In the genomic region with DNA sequence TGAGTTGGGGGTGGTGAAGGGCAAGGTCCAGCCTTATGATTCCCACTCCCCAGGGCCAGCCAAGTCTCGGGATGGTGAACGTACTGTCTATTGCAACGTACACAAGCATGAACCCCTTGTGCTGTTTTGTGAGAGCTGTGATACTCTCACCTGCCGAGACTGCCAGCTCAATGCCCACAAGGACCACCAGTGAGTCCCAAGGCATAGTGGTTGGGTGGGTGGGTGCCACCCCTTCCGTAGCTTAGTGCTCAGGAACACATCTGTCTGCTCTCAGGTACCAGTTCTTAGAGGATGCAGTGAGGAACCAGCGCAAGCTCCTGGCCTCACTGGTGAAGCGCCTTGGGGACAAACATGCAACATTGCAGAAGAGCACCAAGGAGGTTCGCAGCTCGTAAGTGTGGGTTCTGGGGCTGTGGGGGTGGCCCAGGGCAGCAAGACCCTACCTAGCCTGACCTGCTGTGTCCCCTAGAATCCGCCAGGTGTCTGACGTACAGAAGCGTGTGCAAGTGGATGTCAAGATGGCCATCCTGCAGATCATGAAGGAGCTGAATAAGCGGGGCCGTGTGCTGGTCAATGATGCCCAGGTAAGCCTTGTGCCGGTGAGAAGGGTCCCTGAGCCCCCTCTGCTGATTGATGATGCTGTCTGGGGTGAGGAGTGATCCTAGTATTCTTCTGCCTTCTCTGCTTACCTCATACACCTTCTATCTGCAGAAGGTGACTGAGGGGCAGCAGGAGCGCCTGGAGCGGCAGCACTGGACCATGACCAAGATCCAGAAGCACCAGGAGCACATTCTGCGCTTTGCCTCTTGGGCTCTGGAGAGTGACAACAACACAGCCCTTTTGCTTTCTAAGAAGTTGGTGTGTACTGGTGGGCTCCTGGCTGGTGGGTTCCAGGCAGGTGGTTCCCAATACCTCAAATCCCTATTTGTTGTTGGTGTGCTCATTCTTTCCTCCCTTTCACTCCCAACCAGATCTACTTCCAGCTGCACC, we compare ENCODE assay signal across 15 cellular contexts. TPM values are rescaled to one million over a fixed set of nuclear protein-coding genes. Genes with fewer than 3 reads are reported as not detected.
A peak's percentile ranks its signal among the peaks of the same experiment; 100 is the strongest.
DNase-seq lines count a peak whose midpoint lies in the region; ATAC-seq and TF ChIP-seq lines count a peak whose summit lies in the region.
"Had no signal": no experiment of that assay in that cellular context is flagged by ENCODE, and none has a peak within 500 bp of the region (broad histone marks: within the 10 kb centered on the region; RNA-seq: fewer than 3 reads in every experiment).

No MANE protein-coding gene starts in this region.

- H3K27ac Mint-ChIP-seq in natural killer cell treated with Interleukin-12 subunit alpha and Interleukin-12 subunit beta and Interleukin-15 and Interleukin-18, amount 100 ng/mL, for 72 hours, result peak overlapping the region in 1 of 2 donors; percentile 56
- H3K27ac Mint-ChIP-seq in natural killer cell (peak overlapping the region in 1 of 2 donors; percentile 84), T-helper 17 cell (peak overlapping the region; percentile 98), glutamatergic neuron (ENCODE audit: unreplicated experiment) (peak overlapping the region; percentile 29)
- H3K27ac Mint-ChIP-seq in stimulated activated naive CD8-positive, alpha-beta T cell treated with anti-CD3 and anti-CD28 coated beads, Interleukin-15, amount 100 ng/mL, for 72 hours, result peak overlapping the region in 1 of 2 donors; percentile 97

- intact Hi-C loops in natural killer cell (cut with micrococcal nuclease), result no loop called here

- no peaks in the 10 kb centered on the region for H3K9me3 ChIP-seq in T-helper 17 cell (ENCODE audit: control insufficient read depth, low read length, poor library complexity, severe bottlenecking)
- H3K9me3 ChIP-seq: mucosa of descending colon had no signal

- DNase-seq in natural killer cell treated with Interleukin-12 subunit alpha and Interleukin-12 subunit beta and Interleukin-15 and Interleukin-18, amount 100 ng/mL, for 72 hours (ENCODE audit: low spot score), result no peak
- DNase-seq in natural killer cell, result no peak
- no peak for DNase-seq in T-helper 17 cell
- no peak for DNase-seq in glutamatergic neuron
- DNase-seq in stimulated activated naive CD8-positive, alpha-beta T cell treated with anti-CD3 and anti-CD28 coated beads, Interleukin-15, amount 100 ng/mL, for 72 hours, result no peak
- DNase-seq in HuH-7 (ENCODE audit: low spot score), result no peak
- DNase-seq in NCI-H2227 (lab: John Stamatoyannopoulos, UW; ENCODE audit: unreplicated experiment), result no peak
- no peak for DNase-seq in effector CD4-positive, alpha-beta T cell
- DNase-seq: amniotic stem cell, H9, mucosa of descending colon, NCI-H1436, NCI-H524 had no signal

- peaks cover 32 to 44% of the 10 kb centered on the region in 2 donors for H3K4me1 Mint-ChIP-seq in natural killer cell treated with Interleukin-12 subunit alpha and Interleukin-12 subunit beta and Interleukin-15 and Interleukin-18, amount 100 ng/mL, for 72 hours (ENCODE audit: low read depth in 2 of 2)
- H3K4me1 Mint-ChIP-seq in natural killer cell, result peaks cover 31 to 36% of the 10 kb centered on the region in 2 donors
- H3K4me1 Mint-ChIP-seq in T-helper 17 cell, result peaks cover 38% of the 10 kb centered on the region
- H3K4me1 Mint-ChIP-seq in glutamatergic neuron (ENCODE audit: low read depth, unreplicated experiment), result peaks cover 10% of the 10 kb centered on the region
- peaks cover 54% of the 10 kb centered on the region for H3K4me1 Mint-ChIP-seq in stimulated activated naive CD8-positive, alpha-beta T cell treated with anti-CD3 and anti-CD28 coated beads, Interleukin-15, amount 100 ng/mL, for 72 hours

- peaks cover 0 to 2% of the 10 kb centered on the region in 2 donors for H3K27me3 Mint-ChIP-seq in natural killer cell treated with Interleukin-12 subunit alpha and Interleukin-12 subunit beta and Interleukin-15 and Interleukin-18, amount 100 ng/mL, for 72 hours
- H3K27me3 Mint-ChIP-seq in natural killer cell (ENCODE audit: low read depth in 2 of 2), result peaks cover 6% of the 10 kb centered on the region in 2 donors
- H3K27me3 Mint-ChIP-seq in T-helper 17 cell, result no peaks in the 10 kb centered on the region
- peaks cover 23% of the 10 kb centered on the region for H3K27me3 Mint-ChIP-seq in glutamatergic neuron (ENCODE audit: unreplicated experiment)
- H3K27me3 Mint-ChIP-seq in stimulated activated naive CD8-positive, alpha-beta T cell treated with anti-CD3 and anti-CD28 coated beads, Interleukin-15, amount 100 ng/mL, for 72 hours, result peaks cover 5% of the 10 kb centered on the region
- H3K27me3 Mint-ChIP-seq: dendritic cell treated with granulocyte-macrophage colony-stimulating factor and Interleukin-4, amounts not matched to agents 40 ng/mL and 50 ng/mL, for 4 days had no signal

- no peaks in the 10 kb centered on the region for H3K9me3 Mint-ChIP-seq in natural killer cell treated with Interleukin-12 subunit alpha and Interleukin-12 subunit beta and Interleukin-15 and Interleukin-18, amount 100 ng/mL, for 72 hours
- H3K9me3 Mint-ChIP-seq in natural killer cell, result no peaks in the 10 kb centered on the region
- peaks cover 23% of the 10 kb centered on the region for H3K9me3 Mint-ChIP-seq in glutamatergic neuron (ENCODE audit: unreplicated experiment)
- H3K9me3 Mint-ChIP-seq in stimulated activated naive CD8-positive, alpha-beta T cell treated with anti-CD3 and anti-CD28 coated beads, Interleukin-15, amount 100 ng/mL, for 72 hours, result no peaks in the 10 kb centered on the region
- H3K9me3 Mint-ChIP-seq: dendritic cell treated with granulocyte-macrophage colony-stimulating factor and Interleukin-4, amounts not matched to agents 40 ng/mL and 50 ng/mL, for 4 days; H9; T-helper 2 cell treated with Interferon-gamma antibody and Interleukin-4, amounts not matched to agents 5 μg/mL and 100 μg/mL, for 36 hours had no signal

- H3K36me3 Mint-ChIP-seq in natural killer cell treated with Interleukin-12 subunit alpha and Interleukin-12 subunit beta and Interleukin-15 and Interleukin-18, amount 100 ng/mL, for 72 hours, result peaks cover 25% of the 10 kb centered on the region
- H3K36me3 Mint-ChIP-seq in natural killer cell, result no peaks in the 10 kb centered on the region
- peaks cover 12% of the 10 kb centered on the region for H3K36me3 Mint-ChIP-seq in T-helper 17 cell (ENCODE audit: low read depth)
- no peaks in the 10 kb centered on the region for H3K36me3 Mint-ChIP-seq in glutamatergic neuron (ENCODE audit: unreplicated experiment)

- no peak for TF ChIP-seq CTCF in natural killer cell (IDR thresholded peaks at IDR 0.05)
- no peak for TF ChIP-seq CTCF in glutamatergic neuron (IDR thresholded peaks at IDR 0.05; ENCODE audit: partially characterized antibody, unreplicated experiment)

- peak overlapping the region; percentile 94 for H3K4me3 Mint-ChIP-seq in natural killer cell treated with Interleukin-12 subunit alpha and Interleukin-12 subunit beta and Interleukin-15 and Interleukin-18, amount 100 ng/mL, for 72 hours
- H3K4me3 Mint-ChIP-seq in natural killer cell (no peak overlapping the region), T-helper 17 cell (peak overlapping the region; percentile 25), glutamatergic neuron (ENCODE audit: unreplicated experiment) (no peak overlapping the region)
- H3K4me3 Mint-ChIP-seq in stimulated activated naive CD8-positive, alpha-beta T cell treated with anti-CD3 and anti-CD28 coated beads, Interleukin-15, amount 100 ng/mL, for 72 hours, result peak overlapping the region; percentile 86 to 95

- ATAC-seq in natural killer cell treated with Interleukin-12 subunit alpha and Interleukin-12 subunit beta and Interleukin-15 and Interleukin-18, amount 100 ng/mL, for 72 hours, result no peak
- ATAC-seq in natural killer cell (no peak), T-helper 17 cell (no peak)
- ATAC-seq in stimulated activated naive CD8-positive, alpha-beta T cell treated with anti-CD3 and anti-CD28 coated beads, Interleukin-15, amount 100 ng/mL, for 72 hours, result no peak
- ATAC-seq: mucosa of descending colon had no signal

RNA-seq across cellular contexts. Expression of gene TRIM28, which starts 3.8 kb away (rescaled TPM):
- 100 to 1,000 TPM; 424 to 774 TPM for total RNA-seq in natural killer cell treated with Interleukin-12 subunit alpha and Interleukin-12 subunit beta and Interleukin-15 and Interleukin-18, amount 100 ng/mL, for 72 hours
- total RNA-seq in natural killer cell (100 to 1,000 TPM; 330 to 451 (median 408) TPM), T-helper 17 cell (100 to 1,000 TPM; 427 to 525 TPM), glutamatergic neuron (ENCODE audit: unreplicated experiment) (361 TPM)

RNA-seq across cellular contexts. Expression of gene CHMP2A, which starts 7.3 kb away (rescaled TPM):
- total RNA-seq in natural killer cell treated with Interleukin-12 subunit alpha and Interleukin-12 subunit beta and Interleukin-15 and Interleukin-18, amount 100 ng/mL, for 72 hours, result 10 to 100 TPM; 60.2 to 99.9 TPM
- 10 to 100 TPM; 82.7 to 95.7 (median 94.7) TPM for total RNA-seq in natural killer cell
- total RNA-seq in T-helper 17 cell, result 10 to 100 TPM; 74.8 to 88.8 TPM
- total RNA-seq in glutamatergic neuron (ENCODE audit: unreplicated experiment), result 108 TPM

RNA-seq across cellular contexts. Expression of gene UBE2M, which starts 10.8 kb away (rescaled TPM):
- total RNA-seq in natural killer cell treated with Interleukin-12 subunit alpha and Interleukin-12 subunit beta and Interleukin-15 and Interleukin-18, amount 100 ng/mL, for 72 hours, result 100 to 1,000 TPM; 161 to 183 TPM
- total RNA-seq in natural killer cell, result 10 to 100 TPM; 71.0 to 89.5 (median 81.9) TPM
- total RNA-seq in T-helper 17 cell, result 10 to 100 TPM; 36.1 to 63.5 TPM
- total RNA-seq in glutamatergic neuron (ENCODE audit: unreplicated experiment), result 118 TPM

RNA-seq across cellular contexts. Expression of gene MZF1, which starts 25.5 kb away (rescaled TPM):
- 10 to 100 TPM; 20.9 to 28.8 TPM for total RNA-seq in natural killer cell treated with Interleukin-12 subunit alpha and Interleukin-12 subunit beta and Interleukin-15 and Interleukin-18, amount 100 ng/mL, for 72 hours
- 10 to 100 TPM; 24.9 to 40.1 (median 37.3) TPM for total RNA-seq in natural killer cell
- total RNA-seq in T-helper 17 cell, result 10 to 100 TPM; 29.9 to 34.0 TPM
- total RNA-seq in glutamatergic neuron (ENCODE audit: unreplicated experiment), result 27.3 TPM

RNA-seq across cellular contexts. Expression of gene ZBTB45, which starts 28.0 kb away (rescaled TPM):
- total RNA-seq in natural killer cell treated with Interleukin-12 subunit alpha and Interleukin-12 subunit beta and Interleukin-15 and Interleukin-18, amount 100 ng/mL, for 72 hours, result 10 to 100 TPM; 18.0 to 25.9 TPM
- total RNA-seq in natural killer cell (10 to 100 TPM in 1 of 3 donors, 1 to 10 TPM in 2; 9.6 to 12.6 (median 9.8) TPM), T-helper 17 cell (1 to 10 TPM; 7.0 to 8.2 TPM), glutamatergic neuron (ENCODE audit: unreplicated experiment) (27.2 TPM)

Comparison
In these comparisons a context has a peak if more than half of its experiments do, and no peak if none do; other contexts are left out.
1. H3K4me3 Mint-ChIP-seq: peak in natural killer cell treated with Interleukin-12 subunit alpha and Interleukin-12 subunit beta and Interleukin-15 and Interleukin-18, amount 100 ng/mL, for 72 hours (single experiment), T-helper 17 cell (single experiment) and stimulated activated naive CD8-positive, alpha-beta T cell treated with anti-CD3 and anti-CD28 coated beads, Interleukin-15, amount 100 ng/mL, for 72 hours (2 of 2); none in natural killer cell (single experiment) and glutamatergic neuron (single experiment).